ENCODE assay signal across 8 cellular contexts in genomic region chr11:65262775-65263174, GRCh38. TPM values are rescaled to one million over a fixed set of nuclear protein-coding genes. Genes with fewer than 3 reads are reported as not detected.
DNase-seq lines count a peak whose midpoint lies in the region; ATAC-seq and TF ChIP-seq lines count a peak whose summit lies in the region.

No MANE protein-coding gene starts in this region.

- TF ChIP-seq CTCF in DOHH2 (IDR thresholded peaks at IDR 0.05; ENCODE audit: low read depth, low read length, poor library complexity, severe bottlenecking) = no peak
- no peak for TF ChIP-seq CTCF in neutrophil (IDR thresholded peaks at IDR 0.05)

- H3K36me3 ChIP-seq in DOHH2 (ENCODE audit: control insufficient read depth, low read length) (peaks cover 56% of the 10 kb centered on the region), ectodermal cell (ENCODE audit: control insufficient read depth, insufficient read depth, low read length) (peaks cover 4% of the 10 kb centered on the region), neutrophil (no peaks in the 10 kb centered on the region)

- H4K20me1 ChIP-seq in DOHH2 (ENCODE audit: control insufficient read depth, insufficient read depth, low read depth, low read length) = peaks cover 11% of the 10 kb centered on the region; the same call in 1 of the 2 replicates

- H3F3A ChIP-seq in DOHH2 (ENCODE audit: control insufficient read depth, insufficient read depth) = peaks cover 3% of the 10 kb centered on the region; the same call in 1 of the 2 replicates

- WGBS in ectodermal cell, 2 experiments = 73 to 81% methylated on average over 6 of the region's 6 CpGs

- peak overlapping the region; percentile 100 for H3K4me3 ChIP-seq in DOHH2 (ENCODE audit: low read length)
- H3K4me3 ChIP-seq in ectodermal cell (ENCODE audit: insufficient read depth, low read depth, low read length) = peak overlapping the region; percentile 91
- H3K4me3 ChIP-seq in neutrophil (ENCODE audit: low read depth in 1 of 2, low read length in 1 of 2) = peak overlapping the region; percentile 91 to 95

- H3K4me1 ChIP-seq in DOHH2 (ENCODE audit: control insufficient read depth, low read length) = peaks cover 35% of the 10 kb centered on the region
- no peaks in the 10 kb centered on the region for H3K4me1 ChIP-seq in ectodermal cell (ENCODE audit: control insufficient read depth, insufficient read depth, low read length)
- H3K4me1 ChIP-seq in neutrophil (ENCODE audit: control insufficient read depth in 1 of 2, insufficient read depth in 1 of 2, low read depth in 1 of 2, low read length in 1 of 2) = peaks cover 27 to 37% of the 10 kb centered on the region in 2 experiments

- no peaks in the 10 kb centered on the region for H3K9me2 ChIP-seq in DOHH2 (replicated peaks; ENCODE audit: control insufficient read depth, low read length)

- peaks cover 64% of the 10 kb centered on the region for H3K79me2 ChIP-seq in DOHH2 (ENCODE audit: control insufficient read depth, low read length)

- H3K4me2 ChIP-seq in DOHH2 (ENCODE audit: low read length) = peak overlapping the region; percentile 98

- H3K27ac ChIP-seq in DOHH2 (ENCODE audit: low read depth, low read length) (peak overlapping the region; percentile 80), ectodermal cell (ENCODE audit: insufficient read depth, low read depth, low read length, poor library complexity, severe bottlenecking) (no peak overlapping the region), neutrophil (peak overlapping the region; percentile 81)

- H3K27me3 ChIP-seq in DOHH2 (ENCODE audit: control insufficient read depth, low read length) (no peaks in the 10 kb centered on the region), ectodermal cell (ENCODE audit: control insufficient read depth, insufficient read depth, low read length, poor library complexity, severe bottlenecking) (no peaks in the 10 kb centered on the region), neutrophil (no peaks in the 10 kb centered on the region)

- H3K9me3 ChIP-seq in DOHH2 (ENCODE audit: control insufficient read depth, insufficient read depth, low read length) (no peaks in the 10 kb centered on the region), ectodermal cell (ENCODE audit: control insufficient read depth, low read length) (no peaks in the 10 kb centered on the region), neutrophil (no peaks in the 10 kb centered on the region)

- DNase-seq in NCI-H2227 (lab: John Stamatoyannopoulos, UW; ENCODE audit: unreplicated experiment) (peak; percentile 11), left lobe of liver (ENCODE audit: low spot score) (no peak), T1000 (lab: John Stamatoyannopoulos, UW) (no peak), COR-L47 (lab: John Stamatoyannopoulos, UW) (no peak)

- ATAC-seq in left lobe of liver = no peak
- ATAC-seq in GM19452 (IDR thresholded peaks at IDR 0.05; ENCODE audit: unreplicated experiment) = no peak

RNA-seq across cellular contexts. Expression of gene POLA2, which starts 1.0 kb away (rescaled TPM):
- 57.7 TPM for polyA plus RNA-seq in ectodermal cell (2013, experiment 1 of 4)
- 47.1 TPM for polyA plus RNA-seq in ectodermal cell (2013, experiment 2 of 4)
- polyA plus RNA-seq in ectodermal cell (2013, experiment 3 of 4) = 38.8 TPM
- 39.2 TPM for polyA plus RNA-seq in ectodermal cell (2013, experiment 4 of 4)
- total RNA-seq in left lobe of liver = 3.3 TPM

RNA-seq across cellular contexts. Expression of gene CDC42EP2, which starts 51.9 kb away (rescaled TPM):
- 2.3 TPM for polyA plus RNA-seq in ectodermal cell (2013, experiment 1 of 4)
- 1.4 TPM for polyA plus RNA-seq in ectodermal cell (2013, experiment 2 of 4)
- 2.6 TPM for polyA plus RNA-seq in ectodermal cell (2013, experiment 3 of 4)
- 2.1 TPM for polyA plus RNA-seq in ectodermal cell (2013, experiment 4 of 4)
- 3.5 TPM for total RNA-seq in left lobe of liver
